ENCODE assay signal across 2 cellular contexts in the genomic region with DNA sequence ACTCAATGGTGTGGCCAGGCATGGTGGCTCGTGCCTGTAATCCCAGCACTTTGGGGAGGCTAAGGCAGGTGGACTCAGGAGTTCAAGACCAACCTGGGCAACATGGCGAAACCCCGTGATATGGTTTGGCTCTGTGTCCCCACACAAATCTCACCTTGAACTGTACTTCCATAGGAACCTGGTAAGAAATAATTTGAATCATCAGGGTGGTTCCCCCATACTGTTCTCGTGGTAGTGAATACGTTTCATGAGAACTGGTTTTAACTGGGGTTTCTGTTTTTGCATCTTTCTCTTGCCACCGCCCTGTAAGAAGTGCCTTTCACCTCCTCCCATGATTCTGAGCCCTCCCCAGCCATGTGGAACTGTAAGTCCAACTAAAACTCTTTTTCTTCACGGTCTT.
TF ChIP-seq lines count a peak whose summit lies in the region.

No MANE protein-coding gene starts in this region.

TF ChIP-seq in GM23338, 12 proteins besides CTCF, POLR2A, EP300 and RAD21 (continues in another document):
- TF ChIP-seq EZH2 (IDR thresholded peaks at IDR 0.05; ENCODE audit: low read depth, unreplicated experiment) (no peak), EZH2phosphoT487 (IDR thresholded peaks at IDR 0.05; ENCODE audit: unreplicated experiment) (no peak), ZNF331 (CRISPR knock-in tag; IDR thresholded peaks at IDR 0.05; ENCODE audit: low read depth) (no peak), STAT1 (IDR thresholded peaks at IDR 0.05; ENCODE audit: unreplicated experiment) (no peak), POLR2AphosphoS5 (IDR thresholded peaks at IDR 0.05; ENCODE audit: low read depth) (no peak), JUNB (IDR thresholded peaks at IDR 0.05; ENCODE audit: unreplicated experiment) (no peak), ZNF114 (CRISPR knock-in tag; IDR thresholded peaks at IDR 0.05) (no peak)
- TF ChIP-seq, protein P1, sequence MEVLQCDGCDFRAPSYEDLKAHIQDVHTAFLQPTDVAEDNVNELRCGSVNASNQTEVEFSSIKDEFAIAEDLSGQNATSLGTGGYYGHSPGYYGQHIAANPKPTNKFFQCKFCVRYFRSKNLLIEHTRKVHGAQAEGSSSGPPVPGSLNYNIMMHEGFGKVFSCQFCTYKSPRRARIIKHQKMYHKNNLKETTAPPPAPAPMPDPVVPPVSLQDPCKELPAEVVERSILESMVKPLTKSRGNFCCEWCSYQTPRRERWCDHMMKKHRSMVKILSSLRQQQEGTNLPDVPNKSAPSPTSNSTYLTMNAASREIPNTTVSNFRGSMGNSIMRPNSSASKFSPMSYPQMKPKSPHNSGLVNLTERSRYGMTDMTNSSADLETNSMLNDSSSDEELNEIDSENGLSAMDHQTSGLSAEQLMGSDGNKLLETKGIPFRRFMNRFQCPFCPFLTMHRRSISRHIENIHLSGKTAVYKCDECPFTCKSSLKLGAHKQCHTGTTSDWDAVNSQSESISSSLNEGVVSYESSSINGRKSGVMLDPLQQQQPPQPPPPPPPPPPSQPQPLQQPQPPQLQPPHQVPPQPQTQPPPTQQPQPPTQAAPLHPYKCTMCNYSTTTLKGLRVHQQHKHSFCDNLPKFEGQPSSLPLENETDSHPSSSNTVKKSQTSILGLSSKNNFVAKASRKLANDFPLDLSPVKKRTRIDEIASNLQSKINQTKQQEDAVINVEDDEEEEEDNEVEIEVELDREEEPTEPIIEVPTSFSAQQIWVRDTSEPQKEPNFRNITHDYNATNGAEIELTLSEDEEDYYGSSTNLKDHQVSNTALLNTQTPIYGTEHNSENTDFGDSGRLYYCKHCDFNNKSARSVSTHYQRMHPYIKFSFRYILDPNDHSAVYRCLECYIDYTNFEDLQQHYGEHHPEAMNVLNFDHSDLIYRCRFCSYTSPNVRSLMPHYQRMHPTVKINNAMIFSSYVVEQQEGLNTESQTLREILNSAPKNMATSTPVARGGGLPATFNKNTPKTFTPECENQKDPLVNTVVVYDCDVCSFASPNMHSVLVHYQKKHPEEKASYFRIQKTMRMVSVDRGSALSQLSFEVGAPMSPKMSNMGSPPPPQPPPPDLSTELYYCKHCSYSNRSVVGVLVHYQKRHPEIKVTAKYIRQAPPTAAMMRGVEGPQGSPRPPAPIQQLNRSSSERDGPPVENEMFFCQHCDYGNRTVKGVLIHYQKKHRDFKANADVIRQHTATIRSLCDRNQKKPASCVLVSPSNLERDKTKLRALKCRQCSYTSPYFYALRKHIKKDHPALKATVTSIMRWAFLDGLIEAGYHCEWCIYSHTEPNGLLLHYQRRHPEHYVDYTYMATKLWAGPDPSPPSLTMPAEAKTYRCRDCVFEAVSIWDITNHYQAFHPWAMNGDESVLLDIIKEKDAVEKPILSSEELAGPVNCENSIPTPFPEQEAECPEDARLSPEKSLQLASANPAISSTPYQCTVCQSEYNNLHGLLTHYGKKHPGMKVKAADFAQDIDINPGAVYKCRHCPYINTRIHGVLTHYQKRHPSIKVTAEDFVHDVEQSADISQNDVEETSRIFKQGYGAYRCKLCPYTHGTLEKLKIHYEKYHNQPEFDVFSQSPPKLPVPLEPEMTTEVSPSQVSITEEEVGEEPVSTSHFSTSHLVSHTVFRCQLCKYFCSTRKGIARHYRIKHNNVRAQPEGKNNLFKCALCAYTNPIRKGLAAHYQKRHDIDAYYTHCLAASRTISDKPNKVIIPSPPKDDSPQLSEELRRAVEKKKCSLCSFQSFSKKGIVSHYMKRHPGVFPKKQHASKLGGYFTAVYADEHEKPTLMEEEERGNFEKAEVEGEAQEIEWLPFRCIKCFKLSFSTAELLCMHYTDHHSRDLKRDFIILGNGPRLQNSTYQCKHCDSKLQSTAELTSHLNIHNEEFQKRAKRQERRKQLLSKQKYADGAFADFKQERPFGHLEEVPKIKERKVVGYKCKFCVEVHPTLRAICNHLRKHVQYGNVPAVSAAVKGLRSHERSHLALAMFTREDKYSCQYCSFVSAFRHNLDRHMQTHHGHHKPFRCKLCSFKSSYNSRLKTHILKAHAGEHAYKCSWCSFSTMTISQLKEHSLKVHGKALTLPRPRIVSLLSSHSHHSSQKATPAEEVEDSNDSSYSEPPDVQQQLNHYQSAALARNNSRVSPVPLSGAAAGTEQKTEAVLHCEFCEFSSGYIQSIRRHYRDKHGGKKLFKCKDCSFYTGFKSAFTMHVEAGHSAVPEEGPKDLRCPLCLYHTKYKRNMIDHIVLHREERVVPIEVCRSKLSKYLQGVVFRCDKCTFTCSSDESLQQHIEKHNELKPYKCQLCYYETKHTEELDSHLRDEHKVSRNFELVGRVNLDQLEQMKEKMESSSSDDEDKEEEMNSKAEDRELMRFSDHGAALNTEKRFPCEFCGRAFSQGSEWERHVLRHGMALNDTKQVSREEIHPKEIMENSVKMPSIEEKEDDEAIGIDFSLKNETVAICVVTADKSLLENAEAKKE (CRISPR knock-in tag; IDR thresholded peaks at IDR 0.05): no peak
- TF ChIP-seq, protein P2, sequence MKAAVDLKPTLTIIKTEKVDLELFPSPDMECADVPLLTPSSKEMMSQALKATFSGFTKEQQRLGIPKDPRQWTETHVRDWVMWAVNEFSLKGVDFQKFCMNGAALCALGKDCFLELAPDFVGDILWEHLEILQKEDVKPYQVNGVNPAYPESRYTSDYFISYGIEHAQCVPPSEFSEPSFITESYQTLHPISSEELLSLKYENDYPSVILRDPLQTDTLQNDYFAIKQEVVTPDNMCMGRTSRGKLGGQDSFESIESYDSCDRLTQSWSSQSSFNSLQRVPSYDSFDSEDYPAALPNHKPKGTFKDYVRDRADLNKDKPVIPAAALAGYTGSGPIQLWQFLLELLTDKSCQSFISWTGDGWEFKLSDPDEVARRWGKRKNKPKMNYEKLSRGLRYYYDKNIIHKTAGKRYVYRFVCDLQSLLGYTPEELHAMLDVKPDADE (IDR thresholded peaks at IDR 0.05): no peak
- TF ChIP-seq, protein P3, sequence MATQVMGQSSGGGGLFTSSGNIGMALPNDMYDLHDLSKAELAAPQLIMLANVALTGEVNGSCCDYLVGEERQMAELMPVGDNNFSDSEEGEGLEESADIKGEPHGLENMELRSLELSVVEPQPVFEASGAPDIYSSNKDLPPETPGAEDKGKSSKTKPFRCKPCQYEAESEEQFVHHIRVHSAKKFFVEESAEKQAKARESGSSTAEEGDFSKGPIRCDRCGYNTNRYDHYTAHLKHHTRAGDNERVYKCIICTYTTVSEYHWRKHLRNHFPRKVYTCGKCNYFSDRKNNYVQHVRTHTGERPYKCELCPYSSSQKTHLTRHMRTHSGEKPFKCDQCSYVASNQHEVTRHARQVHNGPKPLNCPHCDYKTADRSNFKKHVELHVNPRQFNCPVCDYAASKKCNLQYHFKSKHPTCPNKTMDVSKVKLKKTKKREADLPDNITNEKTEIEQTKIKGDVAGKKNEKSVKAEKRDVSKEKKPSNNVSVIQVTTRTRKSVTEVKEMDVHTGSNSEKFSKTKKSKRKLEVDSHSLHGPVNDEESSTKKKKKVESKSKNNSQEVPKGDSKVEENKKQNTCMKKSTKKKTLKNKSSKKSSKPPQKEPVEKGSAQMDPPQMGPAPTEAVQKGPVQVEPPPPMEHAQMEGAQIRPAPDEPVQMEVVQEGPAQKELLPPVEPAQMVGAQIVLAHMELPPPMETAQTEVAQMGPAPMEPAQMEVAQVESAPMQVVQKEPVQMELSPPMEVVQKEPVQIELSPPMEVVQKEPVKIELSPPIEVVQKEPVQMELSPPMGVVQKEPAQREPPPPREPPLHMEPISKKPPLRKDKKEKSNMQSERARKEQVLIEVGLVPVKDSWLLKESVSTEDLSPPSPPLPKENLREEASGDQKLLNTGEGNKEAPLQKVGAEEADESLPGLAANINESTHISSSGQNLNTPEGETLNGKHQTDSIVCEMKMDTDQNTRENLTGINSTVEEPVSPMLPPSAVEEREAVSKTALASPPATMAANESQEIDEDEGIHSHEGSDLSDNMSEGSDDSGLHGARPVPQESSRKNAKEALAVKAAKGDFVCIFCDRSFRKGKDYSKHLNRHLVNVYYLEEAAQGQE (IDR thresholded peaks at IDR 0.05; ENCODE audit: unreplicated experiment): no peak

TF ChIP-seq in IMR-90, 13 proteins besides CTCF, POLR2A, EP300 and RAD21:
- TF ChIP-seq CHD1 (IDR thresholded peaks at IDR 0.05; ENCODE audit: low read depth, low read length) (no peak), CEBPB (IDR thresholded peaks at IDR 0.05; ENCODE audit: low read depth, low read length) (no peak), FOS (IDR thresholded peaks at IDR 0.05; ENCODE audit: low read depth, low read length) (no peak), NFE2L2 (IDR thresholded peaks at IDR 0.05; ENCODE audit: low read depth, low read length) (no peak), MAFK (IDR thresholded peaks at IDR 0.05; ENCODE audit: low read depth, low read length) (no peak)
